8 cellular contexts compared by ENCODE assay signal in genomic region chr2:15588329-15588919, GRCh38. TPM values are rescaled to one million over a fixed set of nuclear protein-coding genes. Genes with fewer than 3 reads are reported as not detected.
DNase-seq lines count a peak whose midpoint lies in the region; ATAC-seq and TF ChIP-seq lines count a peak whose summit lies in the region.

No MANE protein-coding gene starts in this region.

- H3K4me1 Mint-ChIP-seq in progenitor cell of endocrine pancreas (ENCODE audit: low read depth) = peaks cover 10% of the 10 kb centered on the region

- H3K9me3 Mint-ChIP-seq in progenitor cell of endocrine pancreas (ENCODE audit: low read depth) = peaks cover 3% of the 10 kb centered on the region

- no peak overlapping the region for H3K4me3 Mint-ChIP-seq in progenitor cell of endocrine pancreas (ENCODE audit: low read depth)

- ATAC-seq in HG02588 (IDR thresholded peaks at IDR 0.05; ENCODE audit: unreplicated experiment) = no peak
- no peak for ATAC-seq in HG03521 (IDR thresholded peaks at IDR 0.05; ENCODE audit: unreplicated experiment)

- peak; percentile 72 for TF ChIP-seq CTCF in 22Rv1 (IDR thresholded peaks at IDR 0.05)
- peak; percentile 37 for TF ChIP-seq CTCF in GM12864 (IDR thresholded peaks at IDR 0.05; ENCODE audit: low read depth, low read length, missing control alignments)
- TF ChIP-seq CTCF in WI38 (IDR thresholded peaks at IDR 0.05; ENCODE audit: low read depth, low read length) = peak; percentile 51
- peak; percentile 71 for TF ChIP-seq CTCF in foreskin fibroblast (IDR thresholded peaks at IDR 0.05; ENCODE audit: low read depth, low read length)
- TF ChIP-seq CTCF in progenitor cell of endocrine pancreas (IDR thresholded peaks at IDR 0.05; ENCODE audit: unreplicated experiment) = peak; percentile 79

- no peak overlapping the region for H3K27ac Mint-ChIP-seq in progenitor cell of endocrine pancreas

- H3K36me3 Mint-ChIP-seq in progenitor cell of endocrine pancreas (ENCODE audit: insufficient read depth) = no peaks in the 10 kb centered on the region

- H3K4me3 ChIP-seq in GM12864 (ENCODE audit: low read depth, low read length) (no peak overlapping the region), WI38 (ENCODE audit: low read depth, low read length) (no peak overlapping the region), foreskin fibroblast (ENCODE audit: low read depth in 1 of 2, low read length in 2 of 2) (no peak overlapping the region)

- no peak overlapping the region for H3K27ac ChIP-seq in 22Rv1

- no peaks in the 10 kb centered on the region for H3K27me3 Mint-ChIP-seq in progenitor cell of endocrine pancreas

- no peak for DNase-seq in GM12864 (ENCODE audit: low read depth)
- DNase-seq in NCI-H2081 (lab: John Stamatoyannopoulos, UW) = peak; percentile 68 to 82
- DNase-seq in foreskin fibroblast = peak; percentile 57 to 83
- peak; percentile 35 for DNase-seq in progenitor cell of endocrine pancreas (ENCODE audit: low spot score, unreplicated experiment)

RNA-seq across cellular contexts. Expression of gene DDX1, which starts 3.2 kb away (rescaled TPM):
- total RNA-seq in progenitor cell of endocrine pancreas = 114 and 115 TPM in 2 replicates

RNA-seq across cellular contexts. Expression of gene NBAS, which starts 27.3 kb away (rescaled TPM):
- total RNA-seq in progenitor cell of endocrine pancreas = 63.0 and 68.0 TPM in 2 replicates
